11 cellular contexts compared by ENCODE assay signal in the genomic region with DNA sequence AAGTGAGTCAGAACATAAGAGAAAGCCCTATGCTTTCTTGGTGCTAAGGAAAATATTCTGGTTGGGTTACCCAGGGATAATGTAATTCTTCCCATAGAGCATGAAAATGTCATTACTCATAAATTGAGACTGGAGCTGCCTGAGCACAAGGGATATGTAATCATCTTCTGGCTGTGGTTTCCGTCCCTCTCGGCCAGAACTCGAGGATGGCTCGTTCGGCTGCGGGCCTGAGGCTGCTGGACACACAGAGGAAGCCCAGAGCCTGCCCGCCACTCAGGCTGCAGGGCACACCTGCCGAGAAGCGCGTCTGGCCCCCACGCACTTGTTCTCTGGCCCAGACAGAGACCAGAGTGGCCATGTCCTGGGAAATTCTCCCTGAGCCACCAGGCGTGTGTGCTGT.
DNase-seq lines count a peak whose midpoint lies in the region; ATAC-seq and TF ChIP-seq lines count a peak whose summit lies in the region.
"Had no signal": no experiment of that assay in that cellular context is flagged by ENCODE, and none has a peak within 500 bp of the region (broad histone marks: within the 10 kb centered on the region; RNA-seq: fewer than 3 reads in every experiment).

No MANE protein-coding gene starts in this region.

- H3K9me2 ChIP-seq in PC-9 (ENCODE audit: insufficient read depth): no peaks in the 10 kb centered on the region

- H3K36me3 ChIP-seq in PC-9 (ENCODE audit: low read depth) (peaks cover 5% of the 10 kb centered on the region; the same call in 1 of the 2 replicates), endodermal cell (ENCODE audit: control insufficient read depth, insufficient read depth, low read length) (no peaks in the 10 kb centered on the region), uterus (no peaks in the 10 kb centered on the region)
- H3K36me3 ChIP-seq: neural progenitor cell had no signal

- H3K27me3 ChIP-seq in PC-9 (ENCODE audit: insufficient read depth, low read depth) (no peaks in the 10 kb centered on the region), endodermal cell (ENCODE audit: control insufficient read depth, insufficient read depth, low read length, poor library complexity, severe bottlenecking) (no peaks in the 10 kb centered on the region), uterus (no peaks in the 10 kb centered on the region)
- H3K27me3 ChIP-seq: neural progenitor cell had no signal

- no peak overlapping the region for H2AFZ ChIP-seq in PC-9
- H2AFZ ChIP-seq: neural progenitor cell had no signal

- POLR2A ChIA-PET in PC-9 (lab: Charles Lee; ENCODE audit: unreplicated experiment): no interaction called here

- no peak overlapping the region for H3K9ac ChIP-seq in endodermal cell (ENCODE audit: extremely low read depth, low read length, poor library complexity, severe bottlenecking)
- H3K9ac ChIP-seq: neural progenitor cell had no signal

- DNase-seq in PC-9 (peak in 1 of 2 experiments; percentile 21), endodermal cell (no peak), mesothelial cell of epicardium (ENCODE audit: low spot score in 2 of 2, unreplicated experiment in 2 of 2) (no peak), uterus (peak; percentile 69 to 73), NCI-H2081 treated with DMSO at 0.1 percent for 48 hours (lab: John Stamatoyannopoulos, UW) (no peak), occipital lobe (lab: John Stamatoyannopoulos, UW) (no peak)
- DNase-seq in natural killer cell treated with Interleukin-12 subunit alpha and Interleukin-12 subunit beta and Interleukin-15 and Interleukin-18, amount 100 ng/mL, for 72 hours (ENCODE audit: low spot score): no peak
- DNase-seq: NCI-H1930; stimulated activated naive CD4-positive, alpha-beta T cell treated with Interleukin-2 at 50 U/mL for 16 hours had no signal

- TF ChIP-seq CTCF in PC-9 (conservative IDR thresholded peaks at IDR 0.05) (no peak), endodermal cell (conservative IDR thresholded peaks at IDR 0.05) (no peak), mesothelial cell of epicardium (IDR thresholded peaks at IDR 0.05; ENCODE audit: unreplicated experiment) (no peak), uterus (IDR thresholded peaks at IDR 0.05) (no peak)

- H3K4me1 ChIP-seq in PC-9 (replicated peaks; ENCODE audit: insufficient read depth) (peaks cover 41% of the 10 kb centered on the region), endodermal cell (ENCODE audit: control insufficient read depth, insufficient read depth, low read length) (no peaks in the 10 kb centered on the region), uterus (peaks cover 5% of the 10 kb centered on the region in 2 donors)
- H3K4me1 ChIP-seq: neural progenitor cell had no signal

- intact Hi-C loops in PC-9 (cut with micrococcal nuclease; ENCODE audit: unreplicated experiment): no loop called here
- intact Hi-C loops in uterus (cut with DNase I; ENCODE audit: low total_unique reads): loop anchor here (10.0 kb wide), 1 partner anchor 107 kb away; a partner anchor contains a TSS

- peaks cover 13% of the 10 kb centered on the region for H3K4me1 Mint-ChIP-seq in endodermal cell
- peaks cover 27% of the 10 kb centered on the region for H3K4me1 Mint-ChIP-seq in mesothelial cell of epicardium
- no peaks in the 10 kb centered on the region for H3K4me1 Mint-ChIP-seq in natural killer cell treated with Interleukin-12 subunit alpha and Interleukin-12 subunit beta and Interleukin-15 and Interleukin-18, amount 100 ng/mL, for 72 hours (ENCODE audit: low read depth in 2 of 2)

- no peaks in the 10 kb centered on the region for H3K27me3 Mint-ChIP-seq in endodermal cell (ENCODE audit: insufficient read depth)
- H3K27me3 Mint-ChIP-seq in mesothelial cell of epicardium (ENCODE audit: low read depth): no peaks in the 10 kb centered on the region
- peaks cover 7 to 8% of the 10 kb centered on the region in 2 donors for H3K27me3 Mint-ChIP-seq in natural killer cell treated with Interleukin-12 subunit alpha and Interleukin-12 subunit beta and Interleukin-15 and Interleukin-18, amount 100 ng/mL, for 72 hours

- no peak for ATAC-seq in natural killer cell treated with Interleukin-12 subunit alpha and Interleukin-12 subunit beta and Interleukin-15 and Interleukin-18, amount 100 ng/mL, for 72 hours

- H3K79me2 ChIP-seq in PC-9 (ENCODE audit: low read depth): peaks cover 89% of the 10 kb centered on the region

- no peak for TF ChIP-seq POLR2A in uterus (IDR thresholded peaks at IDR 0.05)

- WGBS in endodermal cell (ENCODE audit: insufficient coverage in 1 of 2, insufficient read length in 1 of 2), 2 experiments: 88 to 95% methylated on average over 11 to 12 of the region's 12 CpGs

- peaks cover 72% of the 10 kb centered on the region for H3F3A ChIP-seq in PC-9 (ENCODE audit: insufficient read depth, low read depth)

- no peaks in the 10 kb centered on the region for H3K9me3 Mint-ChIP-seq in endodermal cell
- no peaks in the 10 kb centered on the region for H3K9me3 Mint-ChIP-seq in mesothelial cell of epicardium
- no peaks in the 10 kb centered on the region for H3K9me3 Mint-ChIP-seq in natural killer cell treated with Interleukin-12 subunit alpha and Interleukin-12 subunit beta and Interleukin-15 and Interleukin-18, amount 100 ng/mL, for 72 hours
- H3K9me3 Mint-ChIP-seq: neural progenitor cell had no signal

- CTCF ChIA-PET in PC-9 (lab: Charles Lee): no interaction called here

- H3K36me3 Mint-ChIP-seq in endodermal cell (ENCODE audit: low read depth) (no peaks in the 10 kb centered on the region), mesothelial cell of epicardium (no peaks in the 10 kb centered on the region)
- no peaks in the 10 kb centered on the region for H3K36me3 Mint-ChIP-seq in natural killer cell treated with Interleukin-12 subunit alpha and Interleukin-12 subunit beta and Interleukin-15 and Interleukin-18, amount 100 ng/mL, for 72 hours

- H3K4me2 ChIP-seq in PC-9: peak overlapping the region; percentile 58
- H3K4me2 ChIP-seq: neural progenitor cell had no signal

- 0 out of 2 replicates have a peak, but pooled peaks cover 3% of the 10 kb centered on the region for H4K20me1 ChIP-seq in PC-9 (ENCODE audit: insufficient read depth)

- H3K27ac ChIP-seq in PC-9 (peak overlapping the region; percentile 74), endodermal cell (ENCODE audit: low read depth, low read length) (peak overlapping the region; percentile 44), uterus (peak overlapping the region; percentile 78 to 89)
- H3K27ac ChIP-seq: neural progenitor cell, VCaP had no signal

- no TSS peak for BruUV-seq in PC-9 (replicated peaks; lab: Mats Ljungman, UMichigan)

- H3K27ac Mint-ChIP-seq in endodermal cell (no peak overlapping the region), mesothelial cell of epicardium (peak overlapping the region; percentile 23)
- no peak overlapping the region for H3K27ac Mint-ChIP-seq in natural killer cell treated with Interleukin-12 subunit alpha and Interleukin-12 subunit beta and Interleukin-15 and Interleukin-18, amount 100 ng/mL, for 72 hours
- H3K27ac Mint-ChIP-seq: neural progenitor cell had no signal

- H3K9me3 ChIP-seq in PC-9 (ENCODE audit: insufficient read depth, low read depth) (no peaks in the 10 kb centered on the region), endodermal cell (ENCODE audit: control insufficient read depth, low read length) (no peaks in the 10 kb centered on the region), uterus (no peaks in the 10 kb centered on the region)

- no peak overlapping the region for H3K4me3 Mint-ChIP-seq in endodermal cell
- no peak overlapping the region for H3K4me3 Mint-ChIP-seq in mesothelial cell of epicardium
- no peak overlapping the region for H3K4me3 Mint-ChIP-seq in natural killer cell treated with Interleukin-12 subunit alpha and Interleukin-12 subunit beta and Interleukin-15 and Interleukin-18, amount 100 ng/mL, for 72 hours
- H3K4me3 Mint-ChIP-seq: neural progenitor cell had no signal

- H3K4me3 ChIP-seq in PC-9: no peak overlapping the region
- no peak overlapping the region for H3K4me3 ChIP-seq in endodermal cell (ENCODE audit: low read length)
- no peak overlapping the region for H3K4me3 ChIP-seq in uterus
- H3K4me3 ChIP-seq: neural progenitor cell had no signal

Comparison
In these comparisons a context has a peak if more than half of its experiments do, and no peak if none do; other contexts are left out.
1. DNase-seq: peak in uterus (2 of 2); none in endodermal cell (single experiment), mesothelial cell of epicardium (0 of 2), NCI-H2081 treated with DMSO at 0.1 percent for 48 hours (single experiment), natural killer cell treated with Interleukin-12 subunit alpha and Interleukin-12 subunit beta and Interleukin-15 and Interleukin-18, amount 100 ng/mL, for 72 hours (single experiment) and occipital lobe (single experiment).
2. Peak in every context shown above with its lines, with median percentiles within 50 percentile points of each other: H3K27ac ChIP-seq.